In genomic region chr3:8743911-8744310, GRCh38 we compare ENCODE assay signal across 23 cellular contexts. TPM values are rescaled to one million over a fixed set of nuclear protein-coding genes. Genes with fewer than 3 reads are reported as not detected.
DNase-seq lines count a peak whose midpoint lies in the region; ATAC-seq and FAIRE-seq lines count a peak whose summit lies in the region.
"Had no signal": no experiment of that assay in that cellular context is flagged by ENCODE, and none has a peak within 500 bp of the region (broad histone marks: within the 10 kb centered on the region; RNA-seq: fewer than 3 reads in every experiment).

No MANE protein-coding gene starts in this region.

- H3K27ac ChIP-seq in epithelial cell of prostate, result peak overlapping the region; percentile 8
- H3K27ac ChIP-seq: BLaER1, SJCRH30 had no signal

- ATAC-seq in left cardiac atrium, result no peak
- no peak for ATAC-seq in GM21526 (IDR thresholded peaks at IDR 0.05; ENCODE audit: low FRiP score, unreplicated experiment)
- no peak for ATAC-seq in GM18519 (IDR thresholded peaks at IDR 0.05; ENCODE audit: low FRiP score, unreplicated experiment)

- intact Hi-C loops in cardiac septum (cut with DNase I), result no loop called here
- intact Hi-C loops in left cardiac atrium (cut with DNase I), result no loop called here

- no peak for FAIRE-seq in HTR-8/SVneo (lab: Jason Lieb, UNC)
- FAIRE-seq: GM12891 had no signal

- DNase-seq in cardiac septum (ENCODE audit: low spot score) (peak; percentile 47), left cardiac atrium (no peak), RPMI7951 (ENCODE audit: low read depth) (peak; percentile 16), epithelial cell of prostate (ENCODE audit: low read depth, low spot score) (no peak), NCI-H187 treated with DMSO at 0.1 percent for 48 hours (lab: John Stamatoyannopoulos, UW) (no peak), HTR-8/SVneo (ENCODE audit: insufficient read length, low spot score) (no peak)
- DNase-seq: Calu3; CD4-positive, alpha-beta memory T cell; DMS53; H9; NCI-H1092 treated with DMSO at 0.1 percent for 48 hours; NCI-H2107; NCI-H2227 treated with DMSO at 0.1 percent for 48 hours; NCI-H524; NCI-H82; SJCRH30; SW 1271 had no signal

RNA-seq across cellular contexts. Expression of gene CAV3, which starts 10.3 kb away (rescaled TPM):
- total RNA-seq in cardiac septum (24.8 TPM), left cardiac atrium (10 to 100 TPM; 17.6 to 20.4 TPM)
- total RNA-seq in RPMI7951 (2014; rRNA removed; shearing (Covaris generic)), result not detected in 2 replicates
- total RNA-seq: A673; Calu3; CD4-positive, alpha-beta memory T cell; H9; HT-29 had no signal

RNA-seq across cellular contexts. Expression of gene OXTR, which starts 25.5 kb away (rescaled TPM):
- total RNA-seq in cardiac septum, result 0.30 TPM
- under 1 TPM; 0.47 to 0.59 TPM for total RNA-seq in left cardiac atrium
- total RNA-seq in RPMI7951 (2014; rRNA removed; shearing (Covaris generic)), result 6.4 and 7.2 TPM in 2 replicates

Comparison
In these comparisons a context has a peak if more than half of its experiments do, and no peak if none do; other contexts are left out.
1. DNase-seq: peak in cardiac septum (single experiment) and RPMI7951 (single experiment); none in left cardiac atrium (single experiment), epithelial cell of prostate (single experiment), NCI-H187 treated with DMSO at 0.1 percent for 48 hours (single experiment) and HTR-8/SVneo (single experiment).
2. RNA of gene CAV3, which starts 10.3 kb away (total RNA-seq): 24.8 TPM in cardiac septum (single experiment) and 17.6 to 20.4 TPM in left cardiac atrium; not detected in RPMI7951; every median in the first group is over 10 times any median in the second.